In genomic region chr16:28639959-28640358, GRCh38 we compare ENCODE assay signal across 6 cellular contexts. TPM values are rescaled to one million over a fixed set of nuclear protein-coding genes. Genes with fewer than 3 reads are reported as not detected.
"Had no signal": no experiment of that assay in that cellular context is flagged by ENCODE, and none has a peak within 500 bp of the region (broad histone marks: within the 10 kb centered on the region; RNA-seq: fewer than 3 reads in every experiment).

No MANE protein-coding gene starts in this region.

RNA-seq across cellular contexts. Expression of gene NPIPB8, which starts 2.1 kb away (rescaled TPM):
- total RNA-seq: activated T-helper 17 cell treated with anti-CD3 and anti-CD28 coated beads, Interleukin-2, amount 50 U/mL, for 72 hours; adrenal gland; chondrocyte; esophagus muscularis mucosa had no signal

RNA-seq across cellular contexts. Expression of gene SULT1A2, which starts 43.1 kb away (rescaled TPM):
- total RNA-seq: activated T-cell treated with anti-CD3 and anti-CD28 coated beads, Interleukin-2, amount 50 U/mL, for 4 hours; chondrocyte; dermis blood vessel endothelial cell had no signal
